ENCODE assay signal across 8 cellular contexts in genomic region chr3:184185461-184186183, GRCh38. TPM values are rescaled to one million over a fixed set of nuclear protein-coding genes. Genes with fewer than 3 reads are reported as not detected.
DNase-seq lines count a peak whose midpoint lies in the region; ATAC-seq and TF ChIP-seq lines count a peak whose summit lies in the region.

No MANE protein-coding gene starts in this region.

- peaks cover 58% of the 10 kb centered on the region for H3K79me2 ChIP-seq in ACC112 (ENCODE audit: control insufficient read depth, insufficient read depth, low read length, unreplicated experiment)

- intact Hi-C loops in breast epithelium (cut with DNase I; ENCODE audit: low total_unique reads), result loop anchor here (10.0 kb wide), 1 partner anchor 59 kb away; the partner anchor contains the start of genes ALG3 and EEF1AKMT4

- H3K27me3 ChIP-seq in ACC112 (ENCODE audit: insufficient read depth, low read length), result no peaks in the 10 kb centered on the region
- H3K27me3 ChIP-seq in breast epithelium, result no peaks in the 10 kb centered on the region
- no peaks in the 10 kb centered on the region for H3K27me3 ChIP-seq in skeletal muscle tissue (ENCODE audit: control insufficient read depth in 3 of 3, insufficient read depth in 3 of 3, low read length in 3 of 3)

- peak; percentile 90 for ATAC-seq in GM18870 (IDR thresholded peaks at IDR 0.05; ENCODE audit: unreplicated experiment)
- peak; percentile 95 for ATAC-seq in HG03108 (IDR thresholded peaks at IDR 0.05; ENCODE audit: unreplicated experiment)

- TF ChIP-seq POLR2A in breast epithelium (IDR thresholded peaks at IDR 0.05), result no peak

- H3K27ac ChIP-seq in ACC112 (ENCODE audit: low read depth, low read length) (peak overlapping the region; percentile 94), VCaP (peak overlapping the region; percentile 93), breast epithelium (peak overlapping the region; percentile 88 to 91), skeletal muscle tissue (ENCODE audit: low read depth, low read length) (peak overlapping the region; percentile 89)

- DNase-seq in NCI-H2171 treated with DMSO at 0.1 percent for 48 hours (lab: John Stamatoyannopoulos, UW) (peak; percentile 99), breast epithelium (ENCODE audit: low spot score in 2 of 2) (peak; percentile 99)

- H2AFZ ChIP-seq in ACC112 (ENCODE audit: low read length, unreplicated experiment), result no peak overlapping the region

- peak overlapping the region; percentile 91 to 99 (median 98) for H3K9ac ChIP-seq in skeletal muscle tissue (ENCODE audit: low read depth in 1 of 3, low read length in 3 of 3)

- peaks cover 29% of the 10 kb centered on the region for H3K4me1 ChIP-seq in ACC112 (ENCODE audit: control insufficient read depth, insufficient read depth, low read length, unreplicated experiment)
- peaks cover 0 to 18% of the 10 kb centered on the region in 2 donors for H3K4me1 ChIP-seq in breast epithelium
- peaks cover 28 to 42% (median 29%) of the 10 kb centered on the region in 3 donors for H3K4me1 ChIP-seq in skeletal muscle tissue (ENCODE audit: control insufficient read depth in 3 of 3, insufficient read depth in 3 of 3, low read length in 3 of 3)

- peak overlapping the region; percentile 98 for H3K4me3 ChIP-seq in ACC112 (ENCODE audit: low read depth, low read length)
- H3K4me3 ChIP-seq in breast epithelium, result peak overlapping the region; percentile 93 to 96 (median 94)
- H3K4me3 ChIP-seq in iPS-18c (ENCODE audit: insufficient read depth, low read depth, low read length), result peak overlapping the region; percentile 98
- peak overlapping the region; percentile 99 to 100 (median 100) for H3K4me3 ChIP-seq in skeletal muscle tissue (ENCODE audit: low read length in 3 of 3)

- H3K36me3 ChIP-seq in ACC112 (ENCODE audit: insufficient read depth, low read length) (peaks cover 66% of the 10 kb centered on the region), breast epithelium (peaks cover 13% of the 10 kb centered on the region), skeletal muscle tissue (ENCODE audit: control insufficient read depth in 3 of 3, insufficient read depth in 3 of 3, low read length in 3 of 3) (peaks cover 60 to 71% (median 71%) of the 10 kb centered on the region in 3 donors)

- H3K9me3 ChIP-seq in breast epithelium (no peaks in the 10 kb centered on the region), iPS-18c (ENCODE audit: control insufficient read depth, insufficient read depth, low read length) (no peaks in the 10 kb centered on the region), skeletal muscle tissue (ENCODE audit: control insufficient read depth in 3 of 3, low read length in 3 of 3) (no peaks in the 10 kb centered on the region)

- TF ChIP-seq CTCF in VCaP (conservative IDR thresholded peaks at IDR 0.05), result no peak
- TF ChIP-seq CTCF in breast epithelium (IDR thresholded peaks at IDR 0.05), result no peak

RNA-seq across cellular contexts. Expression of gene ABCF3, which starts 0.4 kb away (rescaled TPM):
- total RNA-seq in breast epithelium (10 to 100 TPM; 59.4 to 77.4 (median 71.8) TPM), skeletal muscle tissue (45.9 TPM)

RNA-seq across cellular contexts. Expression of gene AP2M1, which starts 11.0 kb away (rescaled TPM):
- total RNA-seq in breast epithelium (100 to 1,000 TPM; 195 to 240 (median 204) TPM), skeletal muscle tissue (168 TPM)

RNA-seq across cellular contexts. Expression of gene DVL3, which starts 30.4 kb away (rescaled TPM):
- total RNA-seq in breast epithelium (10 to 100 TPM; 35.7 to 40.2 (median 36.1) TPM), skeletal muscle tissue (23.5 TPM)

RNA-seq across cellular contexts. Expression of gene VWA5B2, which starts 43.8 kb away (rescaled TPM):
- total RNA-seq in breast epithelium (under 1 TPM; 0.16 to 0.88 (median 0.33) TPM), skeletal muscle tissue (not detected)

RNA-seq across cellular contexts. Expression of gene EIF2B5, which starts 50.5 kb away (rescaled TPM):
- total RNA-seq in breast epithelium (10 to 100 TPM; 37.3 to 62.3 (median 50.1) TPM), skeletal muscle tissue (38.1 TPM)

Comparison
In these comparisons a context has a peak if more than half of its experiments do, and no peak if none do; other contexts are left out.
1. Peak in every context shown above with its lines: DNase-seq, ATAC-seq, H3K4me3 ChIP-seq and H3K27ac ChIP-seq.